ENCODE assay signal across 1 cellular context in the genomic region with DNA sequence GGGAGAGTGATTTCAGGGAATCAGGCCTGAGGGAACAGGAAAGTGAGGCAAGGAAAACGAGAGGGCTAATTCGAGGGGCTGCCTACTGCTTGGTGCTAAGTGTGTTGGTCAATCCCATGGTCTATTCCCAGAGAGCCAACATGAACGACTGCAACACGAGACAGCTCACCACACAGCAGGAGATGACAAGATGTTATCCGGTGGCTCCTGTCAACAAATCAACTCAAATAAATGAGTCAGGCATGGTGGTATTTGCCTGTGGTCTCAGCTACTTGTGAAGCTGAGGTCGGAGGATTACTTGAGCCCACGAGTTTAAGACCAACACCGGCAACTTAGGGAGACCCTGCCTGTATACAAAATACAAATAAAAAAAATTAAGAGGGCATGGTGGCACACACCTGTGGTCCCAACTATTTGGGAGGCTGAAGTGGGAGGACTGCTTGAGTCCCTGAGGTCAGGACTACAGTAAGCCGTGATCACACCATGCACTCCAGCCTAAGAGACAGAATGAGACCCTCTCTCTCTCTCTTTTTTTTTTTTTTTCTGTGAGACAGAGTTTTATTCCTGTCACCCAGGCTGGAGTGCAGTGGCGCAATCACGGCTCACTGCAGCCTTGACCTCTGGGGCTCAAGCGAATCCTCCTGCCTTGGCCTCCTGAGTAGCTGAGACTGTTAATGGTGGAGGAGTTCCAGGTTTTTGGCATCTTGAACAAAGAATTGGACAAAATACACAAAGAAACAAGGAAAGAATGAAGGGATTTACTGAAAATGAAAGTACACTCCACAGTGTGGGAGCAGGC.
TF ChIP-seq lines count a peak whose summit lies in the region.

No MANE protein-coding gene starts in this region.

TF ChIP-seq in endothelial cell of umbilical vein, 7 proteins besides CTCF, POLR2A, EP300 and RAD21:
- peak; percentile 44 for TF ChIP-seq GATA2 (IDR thresholded peaks at IDR 0.05; ENCODE audit: insufficient read depth, insufficient read length, low read depth, low read length)
- TF ChIP-seq FOS (IDR thresholded peaks at IDR 0.05; ENCODE audit: borderline replicate concordance, insufficient read depth, low read length) = no peak
